Comparison of ENCODE assay signal across 10 cellular contexts in genomic region chr5:18761801-18762200, GRCh38.
DNase-seq lines count a peak whose midpoint lies in the region; ATAC-seq, FAIRE-seq and TF ChIP-seq lines count a peak whose summit lies in the region.
"Had no signal": no experiment of that assay in that cellular context is flagged by ENCODE, and none has a peak within 500 bp of the region (broad histone marks: within the 10 kb centered on the region; RNA-seq: fewer than 3 reads in every experiment).

No MANE protein-coding gene starts in this region.

- TF ChIP-seq CTCF in foreskin keratinocyte (conservative IDR thresholded peaks at IDR 0.05) (no peak), suprapubic skin (IDR thresholded peaks at IDR 0.05) (no peak)

- H3K4me1 Mint-ChIP-seq in stimulated activated memory B cell treated with anti-CD40 and anti-IgM and Interleukin-4, amounts not matched to agents 10 μg/mL and 1 μg/mL and 100 μg/mL, for 72 hours = peaks cover 7% of the 10 kb centered on the region

- no peaks in the 10 kb centered on the region for H3K9me3 ChIP-seq in suprapubic skin

- no peaks in the 10 kb centered on the region for H3K27me3 Mint-ChIP-seq in stimulated activated memory B cell treated with anti-CD40 and anti-IgM and Interleukin-4, amounts not matched to agents 10 μg/mL and 1 μg/mL and 100 μg/mL, for 72 hours

- no peaks in the 10 kb centered on the region for H3K36me3 ChIP-seq in suprapubic skin

- H3K36me3 Mint-ChIP-seq in stimulated activated memory B cell treated with anti-CD40 and anti-IgM and Interleukin-4, amounts not matched to agents 10 μg/mL and 1 μg/mL and 100 μg/mL, for 72 hours = no peaks in the 10 kb centered on the region

- peak; percentile 95 for FAIRE-seq in H54 (lab: Jason Lieb, UNC)

- H3K27ac Mint-ChIP-seq in stimulated activated memory B cell treated with anti-CD40 and anti-IgM and Interleukin-4, amounts not matched to agents 10 μg/mL and 1 μg/mL and 100 μg/mL, for 72 hours = no peak overlapping the region

- H3K4me1 ChIP-seq in foreskin keratinocyte (peaks cover 14% of the 10 kb centered on the region), suprapubic skin (no peaks in the 10 kb centered on the region)

- no peak overlapping the region for H3K4me3 ChIP-seq in suprapubic skin
- H3K4me3 ChIP-seq: lung had no signal

- H3K27me3 ChIP-seq in foreskin keratinocyte (no peaks in the 10 kb centered on the region), suprapubic skin (no peaks in the 10 kb centered on the region)

- TF ChIP-seq POLR2A in H54 (IDR thresholded peaks at IDR 0.05; ENCODE audit: low read depth, low read length) (no peak), suprapubic skin (IDR thresholded peaks at IDR 0.05) (no peak)

- WGBS in suprapubic skin = 90% methylated on average over 1 of the region's 1 CpG

- DNase-seq in H54 (ENCODE audit: insufficient read length, low spot score) (no peak), HT1080 (ENCODE audit: low read depth) (peak; percentile 65), foreskin keratinocyte (peak in 1 of 2 donors; percentile 38), suprapubic skin (ENCODE audit: low spot score in 2 of 2) (no peak), DMS79 (lab: John Stamatoyannopoulos, UW) (no peak)
- DNase-seq: activated CD8-positive, alpha-beta memory T cell treated with anti-CD3 and anti-CD28 coated beads, Interleukin-2, amount 50 U/mL, for 4 hours; small intestine had no signal

- H3K9me3 Mint-ChIP-seq in stimulated activated memory B cell treated with anti-CD40 and anti-IgM and Interleukin-4, amounts not matched to agents 10 μg/mL and 1 μg/mL and 100 μg/mL, for 72 hours = no peaks in the 10 kb centered on the region

- no peak for TF ChIP-seq EP300 in suprapubic skin (IDR thresholded peaks at IDR 0.05)

- H3K4me3 Mint-ChIP-seq in stimulated activated memory B cell treated with anti-CD40 and anti-IgM and Interleukin-4, amounts not matched to agents 10 μg/mL and 1 μg/mL and 100 μg/mL, for 72 hours = no peak overlapping the region

- ATAC-seq in GM18870 (IDR thresholded peaks at IDR 0.05; ENCODE audit: unreplicated experiment) = peak; percentile 87
- peak; percentile 85 for ATAC-seq in foreskin keratinocyte
- ATAC-seq in stimulated activated memory B cell treated with anti-CD40 and anti-IgM and Interleukin-4, amounts not matched to agents 10 μg/mL and 1 μg/mL and 100 μg/mL, for 72 hours = no peak

- H3K27ac ChIP-seq in foreskin keratinocyte (no peak overlapping the region), suprapubic skin (no peak overlapping the region)
